ENCODE assay signal across 8 cellular contexts in the genomic region with DNA sequence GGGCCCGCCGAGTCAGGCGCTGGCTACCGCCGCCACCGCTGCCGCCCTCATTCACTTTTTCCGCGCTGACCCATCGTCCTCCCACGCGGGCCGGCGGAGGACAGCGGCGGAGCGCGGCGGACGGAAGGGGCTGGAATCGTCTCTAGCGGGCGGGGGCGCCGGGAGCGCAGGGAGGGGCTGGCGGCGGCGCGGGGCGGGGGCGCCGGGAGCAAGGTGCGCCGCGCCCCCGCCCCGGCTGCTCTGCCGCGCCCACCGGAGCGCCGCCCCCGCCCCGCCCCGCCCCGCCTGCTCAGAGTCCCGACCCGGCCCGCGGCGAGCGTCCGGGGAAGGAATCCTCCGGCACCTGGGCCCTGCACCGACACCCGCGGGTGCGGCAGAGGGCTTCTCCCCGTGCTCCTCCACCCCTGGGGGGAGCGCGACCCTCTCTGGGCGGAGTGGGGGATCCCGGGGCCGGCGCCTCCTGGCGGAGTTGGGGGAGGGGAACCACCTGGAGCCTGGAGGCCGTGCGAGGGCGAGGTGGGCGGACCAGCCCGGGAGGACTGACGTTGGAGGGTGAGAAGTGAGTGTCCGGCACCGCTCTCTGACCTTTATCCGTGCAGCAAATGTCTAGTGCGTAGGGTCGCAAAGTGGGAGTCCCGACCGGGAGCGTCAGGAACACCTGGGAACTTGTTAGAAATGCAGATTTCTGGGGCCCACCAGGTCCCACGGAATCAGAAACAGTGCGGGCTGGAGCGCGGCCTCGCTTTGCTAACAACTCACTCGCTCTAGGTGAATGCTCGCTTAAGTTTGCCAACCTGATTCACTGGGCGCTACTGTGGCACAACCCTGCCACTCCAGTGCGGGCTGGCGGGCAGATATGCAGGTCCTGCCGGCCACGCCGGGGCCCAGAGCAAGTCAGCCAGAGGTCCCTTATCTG. TPM values are rescaled to one million over a fixed set of nuclear protein-coding genes. Genes with fewer than 3 reads are reported as not detected.
A peak's percentile ranks its signal among the peaks of the same experiment; 100 is the strongest.
DNase-seq lines count a peak whose midpoint lies in the region; ATAC-seq and TF ChIP-seq lines count a peak whose summit lies in the region.

A gene with protein sequence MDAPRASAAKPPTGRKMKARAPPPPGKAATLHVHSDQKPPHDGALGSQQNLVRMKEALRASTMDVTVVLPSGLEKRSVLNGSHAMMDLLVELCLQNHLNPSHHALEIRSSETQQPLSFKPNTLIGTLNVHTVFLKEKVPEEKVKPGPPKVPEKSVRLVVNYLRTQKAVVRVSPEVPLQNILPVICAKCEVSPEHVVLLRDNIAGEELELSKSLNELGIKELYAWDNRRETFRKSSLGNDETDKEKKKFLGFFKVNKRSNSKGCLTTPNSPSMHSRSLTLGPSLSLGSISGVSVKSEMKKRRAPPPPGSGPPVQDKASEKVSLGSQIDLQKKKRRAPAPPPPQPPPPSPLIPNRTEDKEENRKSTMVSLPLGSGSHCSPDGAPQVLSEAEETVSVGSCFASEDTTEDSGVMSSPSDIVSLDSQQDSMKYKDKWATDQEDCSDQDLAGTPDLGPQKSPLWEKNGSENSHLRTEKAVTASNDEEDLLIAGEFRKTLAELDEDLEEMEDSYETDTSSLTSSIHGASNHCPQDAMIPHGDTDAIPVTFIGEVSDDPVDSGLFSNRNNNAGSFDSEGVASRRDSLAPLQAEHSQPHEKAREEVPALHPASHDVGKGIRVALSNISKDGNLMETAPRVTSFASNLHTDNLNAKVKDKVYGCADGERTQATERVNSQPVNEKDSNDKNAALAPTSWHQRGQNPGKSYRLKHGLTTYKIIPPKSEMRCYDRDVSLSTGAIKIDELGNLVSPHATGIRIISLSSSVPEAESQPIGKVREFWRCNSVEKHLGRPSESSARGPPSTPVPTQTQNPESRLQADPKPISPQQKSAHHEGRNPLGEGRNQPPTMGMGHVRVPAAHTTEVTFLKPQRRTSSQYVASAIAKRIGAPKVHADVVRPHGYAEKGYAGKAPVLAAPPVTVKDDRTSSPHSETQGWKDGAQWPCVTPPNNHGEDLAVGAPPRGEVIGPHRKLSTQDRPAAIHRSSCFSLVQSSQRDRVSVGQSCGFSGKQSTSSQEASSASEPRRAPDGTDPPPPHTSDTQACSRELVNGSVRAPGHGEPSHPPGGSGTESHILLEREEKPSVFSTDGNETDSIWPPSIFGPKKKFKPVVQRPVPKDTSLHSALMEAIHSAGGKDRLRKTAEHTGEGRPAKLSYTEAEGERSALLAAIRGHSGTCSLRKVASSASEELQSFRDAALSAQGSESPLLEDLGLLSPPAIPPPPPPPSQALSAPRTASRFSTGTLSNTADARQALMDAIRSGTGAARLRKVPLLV (minus strand): TSS at position 144 of the 916 bp plus-strand sequence. CDS start 176 bp downstream, outside the sequence.

- TF ChIP-seq CTCF in brain (conservative IDR thresholded peaks at IDR 0.05): no peak

- H3K27ac Mint-ChIP-seq in brain: peak within 1 kb of the TSS; percentile 57 to 96 (median 84)
- H3K27ac Mint-ChIP-seq in stimulated activated naive CD8-positive, alpha-beta T cell treated with anti-CD3 and anti-CD28 coated beads, Interleukin-15, Interleukin-2, amounts not matched to agents 100 ng/mL and 50 ng/mL, for 24 hours: no peak within 1 kb of the TSS

- peaks cover 61% of the 10 kb centered on the region for H3K27me3 Mint-ChIP-seq in brain
- peaks cover 42% of the 10 kb centered on the region for H3K27me3 Mint-ChIP-seq in stimulated activated naive CD8-positive, alpha-beta T cell treated with anti-CD3 and anti-CD28 coated beads, Interleukin-15, Interleukin-2, amounts not matched to agents 100 ng/mL and 50 ng/mL, for 24 hours

- ATAC-seq in GM19455 (IDR thresholded peaks at IDR 0.05; ENCODE audit: unreplicated experiment) (no peak), HG03442 (IDR thresholded peaks at IDR 0.05; ENCODE audit: unreplicated experiment) (no peak), HG02938 (IDR thresholded peaks at IDR 0.05; ENCODE audit: unreplicated experiment) (no peak)

- DNase-seq in 8988T (peak; percentile 43), HT-29 (ENCODE audit: low spot score) (peak; percentile 33), kidney tubule cell (ENCODE audit: low spot score) (peak; percentile 63)

- H3K36me3 Mint-ChIP-seq in brain: no peaks in the 10 kb centered on the region
- H3K36me3 Mint-ChIP-seq in stimulated activated naive CD8-positive, alpha-beta T cell treated with anti-CD3 and anti-CD28 coated beads, Interleukin-15, Interleukin-2, amounts not matched to agents 100 ng/mL and 50 ng/mL, for 24 hours (ENCODE audit: low read depth): no peaks in the 10 kb centered on the region

- H3K4me1 Mint-ChIP-seq in brain: peaks cover 26% of the 10 kb centered on the region
- peaks cover 9% of the 10 kb centered on the region for H3K4me1 Mint-ChIP-seq in stimulated activated naive CD8-positive, alpha-beta T cell treated with anti-CD3 and anti-CD28 coated beads, Interleukin-15, Interleukin-2, amounts not matched to agents 100 ng/mL and 50 ng/mL, for 24 hours (ENCODE audit: low read depth)

- peaks cover 0 to 3% (median 0%) of the 10 kb centered on the region in 5 experiments for H3K9me3 Mint-ChIP-seq in brain
- H3K9me3 Mint-ChIP-seq in stimulated activated naive CD8-positive, alpha-beta T cell treated with anti-CD3 and anti-CD28 coated beads, Interleukin-15, Interleukin-2, amounts not matched to agents 100 ng/mL and 50 ng/mL, for 24 hours: no peaks in the 10 kb centered on the region

- peak within 1 kb of the TSS; percentile 89 to 97 (median 92) for H3K4me3 Mint-ChIP-seq in brain
- H3K4me3 Mint-ChIP-seq in stimulated activated naive CD8-positive, alpha-beta T cell treated with anti-CD3 and anti-CD28 coated beads, Interleukin-15, Interleukin-2, amounts not matched to agents 100 ng/mL and 50 ng/mL, for 24 hours: peak within 1 kb of the TSS; percentile 55

RNA-seq across cellular contexts. Expression of the gene that starts here (rescaled TPM):
- total RNA-seq in HT-29 (2014; rRNA removed; shearing (Covaris generic)): 7.6 and 8.6 TPM in 2 replicates
- polyA plus RNA-seq in brain (ENCODE audit: insufficient read depth, low read depth, low replicate concordance): 31.5 TPM
